In genomic region chr7:35714407-35714806, GRCh38 we compare ENCODE assay signal across 1 cellular context.
TF ChIP-seq lines count a peak whose summit lies in the region.

No MANE protein-coding gene starts in this region.

TF ChIP-seq in IMR-90, 13 proteins besides CTCF, POLR2A, EP300 and RAD21:
- TF ChIP-seq MAZ (IDR thresholded peaks at IDR 0.05; ENCODE audit: borderline replicate concordance, low read depth, low read length) (no peak), FOS (IDR thresholded peaks at IDR 0.05; ENCODE audit: low read depth, low read length) (no peak), MAFK (IDR thresholded peaks at IDR 0.05; ENCODE audit: low read depth, low read length) (no peak), CHD1 (IDR thresholded peaks at IDR 0.05; ENCODE audit: low read depth, low read length) (no peak), NFE2L2 (IDR thresholded peaks at IDR 0.05; ENCODE audit: low read depth, low read length) (no peak), MXI1 (IDR thresholded peaks at IDR 0.05; ENCODE audit: borderline replicate concordance, low read depth, low read length) (no peak), RCOR1 (IDR thresholded peaks at IDR 0.05; ENCODE audit: insufficient replicate concordance, low read length) (no peak), SMC3 (IDR thresholded peaks at IDR 0.05; ENCODE audit: low read depth, low read length) (no peak), CEBPB (IDR thresholded peaks at IDR 0.05; ENCODE audit: low read depth, low read length) (no peak), BHLHE40 (IDR thresholded peaks at IDR 0.05; ENCODE audit: low read depth, low read length) (no peak), RFX5 (IDR thresholded peaks at IDR 0.05; ENCODE audit: low read depth, low read length) (no peak), USF2 (IDR thresholded peaks at IDR 0.05; ENCODE audit: low read depth, low read length) (no peak)
- TF ChIP-seq, protein P1, sequence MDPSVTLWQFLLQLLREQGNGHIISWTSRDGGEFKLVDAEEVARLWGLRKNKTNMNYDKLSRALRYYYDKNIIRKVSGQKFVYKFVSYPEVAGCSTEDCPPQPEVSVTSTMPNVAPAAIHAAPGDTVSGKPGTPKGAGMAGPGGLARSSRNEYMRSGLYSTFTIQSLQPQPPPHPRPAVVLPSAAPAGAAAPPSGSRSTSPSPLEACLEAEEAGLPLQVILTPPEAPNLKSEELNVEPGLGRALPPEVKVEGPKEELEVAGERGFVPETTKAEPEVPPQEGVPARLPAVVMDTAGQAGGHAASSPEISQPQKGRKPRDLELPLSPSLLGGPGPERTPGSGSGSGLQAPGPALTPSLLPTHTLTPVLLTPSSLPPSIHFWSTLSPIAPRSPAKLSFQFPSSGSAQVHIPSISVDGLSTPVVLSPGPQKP (IDR thresholded peaks at IDR 0.05; ENCODE audit: borderline replicate concordance, low read depth, low read length), result no peak
TF ChIP-seq in IMR-90: peak in this region for 0.
